Comparison of ENCODE assay signal across 1 cellular context in genomic region chr2:39515273-39515896, GRCh38.
TF ChIP-seq lines count a peak whose summit lies in the region.

No MANE protein-coding gene starts in this region.

TF ChIP-seq in K562, 482 proteins besides CTCF, POLR2A, EP300 and RAD21 (continued from another document and continues in another):
- no peak for TF ChIP-seq ZNF407 (IDR thresholded peaks at IDR 0.05; ENCODE audit: low read depth)
- TF ChIP-seq RBM25 (IDR thresholded peaks at IDR 0.05; ENCODE audit: low read depth, low read length, severe bottlenecking): no peak
- no peak for TF ChIP-seq HDAC2 (IDR thresholded peaks at IDR 0.05)
- TF ChIP-seq ZC3H4 (CRISPR knock-in tag; IDR thresholded peaks at IDR 0.05; ENCODE audit: borderline replicate concordance): no peak
- TF ChIP-seq SRSF3 (IDR thresholded peaks at IDR 0.05; ENCODE audit: insufficient read depth, low read length): no peak
- no peak for TF ChIP-seq PHF21A (IDR thresholded peaks at IDR 0.05; ENCODE audit: borderline replicate concordance, low read depth)
- no peak for TF ChIP-seq ZFPM2 (CRISPR knock-in tag; IDR thresholded peaks at IDR 0.05)
- TF ChIP-seq, protein P1, sequence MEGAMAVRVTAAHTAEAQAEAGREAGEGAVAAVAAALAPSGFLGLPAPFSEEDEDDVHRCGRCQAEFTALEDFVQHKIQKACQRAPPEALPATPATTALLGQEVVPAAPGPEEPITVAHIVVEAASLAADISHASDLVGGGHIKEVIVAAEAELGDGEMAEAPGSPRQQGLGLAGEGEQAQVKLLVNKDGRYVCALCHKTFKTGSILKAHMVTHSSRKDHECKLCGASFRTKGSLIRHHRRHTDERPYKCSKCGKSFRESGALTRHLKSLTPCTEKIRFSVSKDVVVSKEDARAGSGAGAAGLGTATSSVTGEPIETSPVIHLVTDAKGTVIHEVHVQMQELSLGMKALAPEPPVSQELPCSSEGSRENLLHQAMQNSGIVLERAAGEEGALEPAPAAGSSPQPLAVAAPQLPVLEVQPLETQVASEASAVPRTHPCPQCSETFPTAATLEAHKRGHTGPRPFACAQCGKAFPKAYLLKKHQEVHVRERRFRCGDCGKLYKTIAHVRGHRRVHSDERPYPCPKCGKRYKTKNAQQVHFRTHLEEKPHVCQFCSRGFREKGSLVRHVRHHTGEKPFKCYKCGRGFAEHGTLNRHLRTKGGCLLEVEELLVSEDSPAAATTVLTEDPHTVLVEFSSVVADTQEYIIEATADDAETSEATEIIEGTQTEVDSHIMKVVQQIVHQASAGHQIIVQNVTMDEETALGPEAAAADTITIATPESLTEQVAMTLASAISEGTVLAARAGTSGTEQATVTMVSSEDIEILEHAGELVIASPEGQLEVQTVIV (CRISPR knock-in tag; IDR thresholded peaks at IDR 0.05; ENCODE audit: borderline replicate concordance): no peak
- peak; percentile 74; the same call in 1 of the 2 replicates for TF ChIP-seq CTBP1 (IDR thresholded peaks at IDR 0.05; ENCODE audit: borderline replicate concordance)
- no peak for TF ChIP-seq NELFE (IDR thresholded peaks at IDR 0.05; ENCODE audit: insufficient read depth, insufficient read length)
- no peak for TF ChIP-seq BMI1 (IDR thresholded peaks at IDR 0.05; ENCODE audit: low read length)
- no peak for TF ChIP-seq RFX5 (IDR thresholded peaks at IDR 0.05; ENCODE audit: low read depth, low read length)
- TF ChIP-seq ZNF316 (IDR thresholded peaks at IDR 0.05): no peak
- TF ChIP-seq FOXK1 (CRISPR knock-in tag; IDR thresholded peaks at IDR 0.05; ENCODE audit: borderline replicate concordance): no peak
- peak; percentile 61; the same call in 1 of the 2 replicates for TF ChIP-seq GATAD2B (IDR thresholded peaks at IDR 0.05; ENCODE audit: borderline replicate concordance)
- TF ChIP-seq EHMT2 (IDR thresholded peaks at IDR 0.05): 0 out of 2 replicates have a peak, but pooled peaks have one; percentile 19
- TF ChIP-seq KDM4B (IDR thresholded peaks at IDR 0.05; ENCODE audit: borderline replicate concordance in 2 of 2, low read depth in 1 of 2): no peak
- TF ChIP-seq, protein P2, sequence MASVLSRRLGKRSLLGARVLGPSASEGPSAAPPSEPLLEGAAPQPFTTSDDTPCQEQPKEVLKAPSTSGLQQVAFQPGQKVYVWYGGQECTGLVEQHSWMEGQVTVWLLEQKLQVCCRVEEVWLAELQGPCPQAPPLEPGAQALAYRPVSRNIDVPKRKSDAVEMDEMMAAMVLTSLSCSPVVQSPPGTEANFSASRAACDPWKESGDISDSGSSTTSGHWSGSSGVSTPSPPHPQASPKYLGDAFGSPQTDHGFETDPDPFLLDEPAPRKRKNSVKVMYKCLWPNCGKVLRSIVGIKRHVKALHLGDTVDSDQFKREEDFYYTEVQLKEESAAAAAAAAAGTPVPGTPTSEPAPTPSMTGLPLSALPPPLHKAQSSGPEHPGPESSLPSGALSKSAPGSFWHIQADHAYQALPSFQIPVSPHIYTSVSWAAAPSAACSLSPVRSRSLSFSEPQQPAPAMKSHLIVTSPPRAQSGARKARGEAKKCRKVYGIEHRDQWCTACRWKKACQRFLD (CRISPR knock-in tag; IDR thresholded peaks at IDR 0.05): no peak
- TF ChIP-seq ZNF184 (CRISPR knock-in tag; IDR thresholded peaks at IDR 0.05): no peak
- no peak for TF ChIP-seq ZNF143 (CRISPR knock-in tag; IDR thresholded peaks at IDR 0.05)
- TF ChIP-seq ARHGAP35 (IDR thresholded peaks at IDR 0.05; ENCODE audit: partially characterized antibody): no peak
- TF ChIP-seq SMC3 (conservative IDR thresholded peaks at IDR 0.05; ENCODE audit: insufficient read depth, low read depth, low read length): no peak
- TF ChIP-seq ZNF764 (CRISPR knock-in tag; IDR thresholded peaks at IDR 0.05; ENCODE audit: low read depth): no peak
- TF ChIP-seq ATF4 (CRISPR knock-in tag; IDR thresholded peaks at IDR 0.05): no peak
- TF ChIP-seq LCOR (CRISPR knock-in tag; IDR thresholded peaks at IDR 0.05): no peak
- TF ChIP-seq, protein P3, sequence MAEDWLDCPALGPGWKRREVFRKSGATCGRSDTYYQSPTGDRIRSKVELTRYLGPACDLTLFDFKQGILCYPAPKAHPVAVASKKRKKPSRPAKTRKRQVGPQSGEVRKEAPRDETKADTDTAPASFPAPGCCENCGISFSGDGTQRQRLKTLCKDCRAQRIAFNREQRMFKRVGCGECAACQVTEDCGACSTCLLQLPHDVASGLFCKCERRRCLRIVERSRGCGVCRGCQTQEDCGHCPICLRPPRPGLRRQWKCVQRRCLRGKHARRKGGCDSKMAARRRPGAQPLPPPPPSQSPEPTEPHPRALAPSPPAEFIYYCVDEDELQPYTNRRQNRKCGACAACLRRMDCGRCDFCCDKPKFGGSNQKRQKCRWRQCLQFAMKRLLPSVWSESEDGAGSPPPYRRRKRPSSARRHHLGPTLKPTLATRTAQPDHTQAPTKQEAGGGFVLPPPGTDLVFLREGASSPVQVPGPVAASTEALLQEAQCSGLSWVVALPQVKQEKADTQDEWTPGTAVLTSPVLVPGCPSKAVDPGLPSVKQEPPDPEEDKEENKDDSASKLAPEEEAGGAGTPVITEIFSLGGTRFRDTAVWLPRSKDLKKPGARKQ (CRISPR knock-in tag; IDR thresholded peaks at IDR 0.05): no peak
- TF ChIP-seq, protein P4, sequence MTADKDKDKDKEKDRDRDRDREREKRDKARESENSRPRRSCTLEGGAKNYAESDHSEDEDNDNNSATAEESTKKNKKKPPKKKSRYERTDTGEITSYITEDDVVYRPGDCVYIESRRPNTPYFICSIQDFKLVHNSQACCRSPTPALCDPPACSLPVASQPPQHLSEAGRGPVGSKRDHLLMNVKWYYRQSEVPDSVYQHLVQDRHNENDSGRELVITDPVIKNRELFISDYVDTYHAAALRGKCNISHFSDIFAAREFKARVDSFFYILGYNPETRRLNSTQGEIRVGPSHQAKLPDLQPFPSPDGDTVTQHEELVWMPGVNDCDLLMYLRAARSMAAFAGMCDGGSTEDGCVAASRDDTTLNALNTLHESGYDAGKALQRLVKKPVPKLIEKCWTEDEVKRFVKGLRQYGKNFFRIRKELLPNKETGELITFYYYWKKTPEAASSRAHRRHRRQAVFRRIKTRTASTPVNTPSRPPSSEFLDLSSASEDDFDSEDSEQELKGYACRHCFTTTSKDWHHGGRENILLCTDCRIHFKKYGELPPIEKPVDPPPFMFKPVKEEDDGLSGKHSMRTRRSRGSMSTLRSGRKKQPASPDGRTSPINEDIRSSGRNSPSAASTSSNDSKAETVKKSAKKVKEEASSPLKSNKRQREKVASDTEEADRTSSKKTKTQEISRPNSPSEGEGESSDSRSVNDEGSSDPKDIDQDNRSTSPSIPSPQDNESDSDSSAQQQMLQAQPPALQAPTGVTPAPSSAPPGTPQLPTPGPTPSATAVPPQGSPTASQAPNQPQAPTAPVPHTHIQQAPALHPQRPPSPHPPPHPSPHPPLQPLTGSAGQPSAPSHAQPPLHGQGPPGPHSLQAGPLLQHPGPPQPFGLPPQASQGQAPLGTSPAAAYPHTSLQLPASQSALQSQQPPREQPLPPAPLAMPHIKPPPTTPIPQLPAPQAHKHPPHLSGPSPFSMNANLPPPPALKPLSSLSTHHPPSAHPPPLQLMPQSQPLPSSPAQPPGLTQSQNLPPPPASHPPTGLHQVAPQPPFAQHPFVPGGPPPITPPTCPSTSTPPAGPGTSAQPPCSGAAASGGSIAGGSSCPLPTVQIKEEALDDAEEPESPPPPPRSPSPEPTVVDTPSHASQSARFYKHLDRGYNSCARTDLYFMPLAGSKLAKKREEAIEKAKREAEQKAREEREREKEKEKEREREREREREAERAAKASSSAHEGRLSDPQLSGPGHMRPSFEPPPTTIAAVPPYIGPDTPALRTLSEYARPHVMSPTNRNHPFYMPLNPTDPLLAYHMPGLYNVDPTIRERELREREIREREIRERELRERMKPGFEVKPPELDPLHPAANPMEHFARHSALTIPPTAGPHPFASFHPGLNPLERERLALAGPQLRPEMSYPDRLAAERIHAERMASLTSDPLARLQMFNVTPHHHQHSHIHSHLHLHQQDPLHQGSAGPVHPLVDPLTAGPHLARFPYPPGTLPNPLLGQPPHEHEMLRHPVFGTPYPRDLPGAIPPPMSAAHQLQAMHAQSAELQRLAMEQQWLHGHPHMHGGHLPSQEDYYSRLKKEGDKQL (CRISPR knock-in tag; IDR thresholded peaks at IDR 0.05; ENCODE audit: borderline replicate concordance): no peak
- 0 out of 2 replicates have a peak, but pooled peaks have one; percentile 4 for TF ChIP-seq BHLHE40 (IDR thresholded peaks at IDR 0.05; ENCODE audit: low read length)
- TF ChIP-seq, protein P5, sequence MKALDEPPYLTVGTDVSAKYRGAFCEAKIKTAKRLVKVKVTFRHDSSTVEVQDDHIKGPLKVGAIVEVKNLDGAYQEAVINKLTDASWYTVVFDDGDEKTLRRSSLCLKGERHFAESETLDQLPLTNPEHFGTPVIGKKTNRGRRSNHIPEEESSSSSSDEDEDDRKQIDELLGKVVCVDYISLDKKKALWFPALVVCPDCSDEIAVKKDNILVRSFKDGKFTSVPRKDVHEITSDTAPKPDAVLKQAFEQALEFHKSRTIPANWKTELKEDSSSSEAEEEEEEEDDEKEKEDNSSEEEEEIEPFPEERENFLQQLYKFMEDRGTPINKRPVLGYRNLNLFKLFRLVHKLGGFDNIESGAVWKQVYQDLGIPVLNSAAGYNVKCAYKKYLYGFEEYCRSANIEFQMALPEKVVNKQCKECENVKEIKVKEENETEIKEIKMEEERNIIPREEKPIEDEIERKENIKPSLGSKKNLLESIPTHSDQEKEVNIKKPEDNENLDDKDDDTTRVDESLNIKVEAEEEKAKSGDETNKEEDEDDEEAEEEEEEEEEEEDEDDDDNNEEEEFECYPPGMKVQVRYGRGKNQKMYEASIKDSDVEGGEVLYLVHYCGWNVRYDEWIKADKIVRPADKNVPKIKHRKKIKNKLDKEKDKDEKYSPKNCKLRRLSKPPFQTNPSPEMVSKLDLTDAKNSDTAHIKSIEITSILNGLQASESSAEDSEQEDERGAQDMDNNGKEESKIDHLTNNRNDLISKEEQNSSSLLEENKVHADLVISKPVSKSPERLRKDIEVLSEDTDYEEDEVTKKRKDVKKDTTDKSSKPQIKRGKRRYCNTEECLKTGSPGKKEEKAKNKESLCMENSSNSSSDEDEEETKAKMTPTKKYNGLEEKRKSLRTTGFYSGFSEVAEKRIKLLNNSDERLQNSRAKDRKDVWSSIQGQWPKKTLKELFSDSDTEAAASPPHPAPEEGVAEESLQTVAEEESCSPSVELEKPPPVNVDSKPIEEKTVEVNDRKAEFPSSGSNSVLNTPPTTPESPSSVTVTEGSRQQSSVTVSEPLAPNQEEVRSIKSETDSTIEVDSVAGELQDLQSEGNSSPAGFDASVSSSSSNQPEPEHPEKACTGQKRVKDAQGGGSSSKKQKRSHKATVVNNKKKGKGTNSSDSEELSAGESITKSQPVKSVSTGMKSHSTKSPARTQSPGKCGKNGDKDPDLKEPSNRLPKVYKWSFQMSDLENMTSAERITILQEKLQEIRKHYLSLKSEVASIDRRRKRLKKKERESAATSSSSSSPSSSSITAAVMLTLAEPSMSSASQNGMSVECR (CRISPR knock-in tag; IDR thresholded peaks at IDR 0.05): no peak
